In the genomic region with DNA sequence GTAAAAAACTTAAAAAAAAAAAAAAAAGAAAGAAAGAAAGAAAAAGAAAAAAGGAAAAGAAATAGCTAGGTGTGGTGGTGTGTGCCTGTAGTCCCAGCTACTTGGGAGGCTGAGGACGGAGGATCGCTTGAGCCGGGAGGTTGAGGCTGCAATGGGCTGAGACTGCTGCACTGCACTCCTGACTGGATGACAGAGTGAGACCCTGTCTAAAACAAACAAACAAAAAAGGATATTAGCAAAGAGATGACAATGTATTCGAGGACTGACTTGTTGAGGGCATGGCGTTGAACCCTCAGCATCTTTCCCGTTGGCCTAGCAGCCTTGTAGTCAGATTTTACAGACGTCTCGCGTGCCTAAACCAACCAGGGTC, we compare ENCODE assay signal across 8 cellular contexts. TPM values are rescaled to one million over a fixed set of nuclear protein-coding genes. Genes with fewer than 3 reads are reported as not detected.
DNase-seq lines count a peak whose midpoint lies in the region; ATAC-seq and TF ChIP-seq lines count a peak whose summit lies in the region.

No MANE protein-coding gene starts in this region.

- peaks cover 2% of the 10 kb centered on the region for H3K27me3 ChIP-seq in iPS-15b (ENCODE audit: control insufficient read depth, insufficient read depth, low read length)

- no peaks in the 10 kb centered on the region for H3K27me3 Mint-ChIP-seq in activated T-helper 17 cell treated with anti-CD3 and anti-CD28 coated beads, Interleukin-2, amount 50 U/mL, for 72 hours

- peaks cover 8% of the 10 kb centered on the region for H3K4me1 Mint-ChIP-seq in activated T-helper 17 cell treated with anti-CD3 and anti-CD28 coated beads, Interleukin-2, amount 50 U/mL, for 72 hours
- peaks cover 20% of the 10 kb centered on the region for H3K4me1 Mint-ChIP-seq in stimulated activated effector memory CD8-positive, alpha-beta T cell treated with anti-CD3 and anti-CD28 coated beads, Interleukin-12 subunit alpha, Interleukin-12 subunit beta, amount 100 ng/mL, for 72 hours

- no peaks in the 10 kb centered on the region for H3K9me3 ChIP-seq in iPS-15b (ENCODE audit: control insufficient read depth, insufficient read depth, low read length)

- H3K27ac Mint-ChIP-seq in activated T-helper 17 cell treated with anti-CD3 and anti-CD28 coated beads, Interleukin-2, amount 50 U/mL, for 72 hours, result peak overlapping the region; percentile 46
- H3K27ac Mint-ChIP-seq in stimulated activated effector memory CD8-positive, alpha-beta T cell treated with anti-CD3 and anti-CD28 coated beads, Interleukin-12 subunit alpha, Interleukin-12 subunit beta, amount 100 ng/mL, for 72 hours, result peak overlapping the region; percentile 97

- H3K4me3 ChIP-seq in HFF-Myc (replicated peaks; ENCODE audit: low read depth, low read length), result peak overlapping the region; percentile 66
- H3K4me3 ChIP-seq in iPS-15b (ENCODE audit: low read depth, low read length), result peak overlapping the region; percentile 57

- no peak for TF ChIP-seq CTCF in HFF-Myc (IDR thresholded peaks at IDR 0.05; ENCODE audit: low read depth, low read length, missing control alignments)

- ATAC-seq in activated T-helper 17 cell treated with anti-CD3 and anti-CD28 coated beads, Interleukin-2, amount 50 U/mL, for 72 hours (replicated peaks), result no peak
- no peak for ATAC-seq in stimulated activated effector memory CD8-positive, alpha-beta T cell treated with anti-CD3 and anti-CD28 coated beads, Interleukin-12 subunit alpha, Interleukin-12 subunit beta, amount 100 ng/mL, for 72 hours
- ATAC-seq in HG03108 (IDR thresholded peaks at IDR 0.05; ENCODE audit: unreplicated experiment) (no peak), HG02885 (IDR thresholded peaks at IDR 0.05; ENCODE audit: poor library complexity, unreplicated experiment) (no peak)

- no peaks in the 10 kb centered on the region for H3K36me3 ChIP-seq in iPS-15b (ENCODE audit: control insufficient read depth, insufficient read depth, low read length)

- no peaks in the 10 kb centered on the region for H3K4me1 ChIP-seq in iPS-15b (ENCODE audit: control insufficient read depth, insufficient read depth, low read length)

- H3K4me3 Mint-ChIP-seq in activated T-helper 17 cell treated with anti-CD3 and anti-CD28 coated beads, Interleukin-2, amount 50 U/mL, for 72 hours, result peak overlapping the region; percentile 92
- H3K4me3 Mint-ChIP-seq in stimulated activated effector memory CD8-positive, alpha-beta T cell treated with anti-CD3 and anti-CD28 coated beads, Interleukin-12 subunit alpha, Interleukin-12 subunit beta, amount 100 ng/mL, for 72 hours, result peak overlapping the region; percentile 96

- H3K9ac ChIP-seq in iPS-15b (ENCODE audit: low read depth, low read length), result peak overlapping the region; percentile 19

- no peaks in the 10 kb centered on the region for H3K9me3 Mint-ChIP-seq in activated T-helper 17 cell treated with anti-CD3 and anti-CD28 coated beads, Interleukin-2, amount 50 U/mL, for 72 hours
- H3K9me3 Mint-ChIP-seq in stimulated activated effector memory CD8-positive, alpha-beta T cell treated with anti-CD3 and anti-CD28 coated beads, Interleukin-12 subunit alpha, Interleukin-12 subunit beta, amount 100 ng/mL, for 72 hours, result no peaks in the 10 kb centered on the region

- DNase-seq in HFF-Myc (ENCODE audit: extremely low read depth, low read depth) (no peak), NCI-H1436 treated with DMSO at 0.1 percent for 48 hours (lab: John Stamatoyannopoulos, UW) (no peak), SIG-M5 treated with dmso at 0.1 percent for 504 hours (lab: John Stamatoyannopoulos, UW; ENCODE audit: unreplicated experiment) (no peak)
- no peak for DNase-seq in stimulated activated effector memory CD8-positive, alpha-beta T cell treated with anti-CD3 and anti-CD28 coated beads, Interleukin-12 subunit alpha, Interleukin-12 subunit beta, amount 100 ng/mL, for 72 hours (ENCODE audit: low spot score in 2 of 2)

- peaks cover 2% of the 10 kb centered on the region for H3K36me3 Mint-ChIP-seq in activated T-helper 17 cell treated with anti-CD3 and anti-CD28 coated beads, Interleukin-2, amount 50 U/mL, for 72 hours (ENCODE audit: low read depth)
- H3K36me3 Mint-ChIP-seq in stimulated activated effector memory CD8-positive, alpha-beta T cell treated with anti-CD3 and anti-CD28 coated beads, Interleukin-12 subunit alpha, Interleukin-12 subunit beta, amount 100 ng/mL, for 72 hours, result peaks cover 16% of the 10 kb centered on the region

RNA-seq across cellular contexts. Expression of a gene that starts 0.6 kb away (rescaled TPM):
- total RNA-seq in activated T-helper 17 cell treated with anti-CD3 and anti-CD28 coated beads, Interleukin-2, amount 50 U/mL, for 72 hours, result 10 to 100 TPM; 45.3 to 60.1 TPM
